Comparison of ENCODE assay signal across 8 cellular contexts in genomic region chr10:75111367-75111905, GRCh38. TPM values are rescaled to one million over a fixed set of nuclear protein-coding genes. Genes with fewer than 3 reads are reported as not detected.
DNase-seq lines count a peak whose midpoint lies in the region; ATAC-seq, FAIRE-seq and TF ChIP-seq lines count a peak whose summit lies in the region.

Gene SAMD8 (plus strand): TSS chr10:75111656. CDS start chr10:75150529, 38,873 bp downstream.

- H3K4me3 ChIP-seq in spleen: peak within 1 kb of the TSS; percentile 68 to 89 (median 75)

- peak; percentile 74 for ATAC-seq in HG03025 (IDR thresholded peaks at IDR 0.05; ENCODE audit: low FRiP score, unreplicated experiment)

- H3K36me3 ChIP-seq in spleen: no peaks in the 10 kb centered on the region

- peak; percentile 23 to 86 (median 70) for TF ChIP-seq POLR2A in spleen (IDR thresholded peaks at IDR 0.05)

- peak within 1 kb of the TSS; percentile 97 for H3K27ac ChIP-seq in caudate nucleus (ENCODE audit: low read depth, low read length)
- peak within 1 kb of the TSS; percentile 95 to 98 (median 98) for H3K27ac ChIP-seq in spleen

- WGBS in spleen, 5 donors: 0 to 1% (median 1%) methylated on average over 29 to 61 of the region's 61 CpGs

- H3K27me3 ChIP-seq in spleen (replicated peaks in 1 of 7): no peaks in the 10 kb centered on the region

- peak; percentile 88 for FAIRE-seq in GM18507 (lab: Jason Lieb, UNC)

- TF ChIP-seq CTCF in spleen (IDR thresholded peaks at IDR 0.05 in 8 of 11, conservative IDR thresholded peaks at IDR 0.05 in 3 of 11): peak in 10 of 11 experiments; percentile 24 to 78 (median 64)

- no peaks in the 10 kb centered on the region for H3K9me3 ChIP-seq in spleen

- DNase-seq in GM18507 (ENCODE audit: extremely low spot score, insufficient read length, low read depth) (no peak), NCI-H2227 treated with DMSO at 0.1 percent for 48 hours (lab: John Stamatoyannopoulos, UW) (peak; percentile 87), caudate nucleus (lab: John Stamatoyannopoulos, UW) (peak in 60 of 61 donors; percentile 54 to 97 (median 91)), iris pigment epithelial cell (ENCODE audit: low read depth) (peak; percentile 95), spleen (peak; percentile 99), HuH-7 (ENCODE audit: low spot score) (no peak)
- peak; percentile 92 for DNase-seq in activated CD4-positive, CD25-positive, alpha-beta regulatory T cell treated with anti-CD3 and anti-CD28 coated beads, Interleukin-2, amount 50 U/mL, for 16 hours (ENCODE audit: low read depth, low spot score)

- peaks cover 12 to 71% (median 38%) of the 10 kb centered on the region in 6 donors for H3K4me1 ChIP-seq in spleen

- intact Hi-C loops in spleen (cut with DNase I; ENCODE audit: low total_unique reads): loop anchor here (5.0 kb wide), 1 partner anchor 121 kb away; no protein-coding TSS in a partner anchor

RNA-seq across cellular contexts. Expression of gene SAMD8, which starts in this region (rescaled TPM):
- total RNA-seq in spleen: 10 to 100 TPM; 24.3 to 35.1 (median 28.3) TPM
- 1 to 10 TPM; 4.1 to 5.2 (median 4.1) TPM for polyA plus RNA-seq in spleen

Comparison
In these comparisons a context has a peak if more than half of its experiments do, and no peak if none do; other contexts are left out.
1. DNase-seq: peak in NCI-H2227 treated with DMSO at 0.1 percent for 48 hours (single experiment), activated CD4-positive, CD25-positive, alpha-beta regulatory T cell treated with anti-CD3 and anti-CD28 coated beads, Interleukin-2, amount 50 U/mL, for 16 hours (single experiment), caudate nucleus (60 of 61), iris pigment epithelial cell (single experiment) and spleen (single experiment); none in GM18507 (single experiment) and HuH-7 (single experiment).